Comparison of ENCODE assay signal across 3 cellular contexts in genomic region chr2:219254590-219255219, GRCh38.
TF ChIP-seq lines count a peak whose summit lies in the region.

No MANE protein-coding gene starts in this region.

TF ChIP-seq in SK-N-SH, 30 proteins besides CTCF, POLR2A, EP300 and RAD21:
- TF ChIP-seq RCOR1 (IDR thresholded peaks at IDR 0.05; ENCODE audit: low read length) (no peak), GATA2 (CRISPR knock-in tag; IDR thresholded peaks at IDR 0.05) (no peak), TCF12 (IDR thresholded peaks at IDR 0.05) (no peak), POLR2AphosphoS5 (IDR thresholded peaks at IDR 0.05; ENCODE audit: low read depth, low read length) (no peak), YY1 (IDR thresholded peaks at IDR 0.05; ENCODE audit: low read depth) (no peak), GABPA (IDR thresholded peaks at IDR 0.05; ENCODE audit: low read depth) (no peak), ZBTB33 (IDR thresholded peaks at IDR 0.05; ENCODE audit: borderline replicate concordance, low read depth) (no peak), USF1 (IDR thresholded peaks at IDR 0.05; ENCODE audit: borderline replicate concordance, low read depth) (no peak), SMC3 (IDR thresholded peaks at IDR 0.05; ENCODE audit: low read depth, low read length) (no peak), FOXJ3 (CRISPR knock-in tag; IDR thresholded peaks at IDR 0.05) (no peak), MEF2A (IDR thresholded peaks at IDR 0.05; ENCODE audit: borderline replicate concordance, low read depth) (no peak), RFX5 (IDR thresholded peaks at IDR 0.05; ENCODE audit: low read length) (no peak), FOSL2 (IDR thresholded peaks at IDR 0.05; ENCODE audit: borderline replicate concordance, low read depth) (no peak), PBX3 (IDR thresholded peaks at IDR 0.05) (no peak), JUND (IDR thresholded peaks at IDR 0.05) (no peak), TEAD4 (IDR thresholded peaks at IDR 0.05; ENCODE audit: borderline replicate concordance, insufficient read depth) (no peak), IRF3 (IDR thresholded peaks at IDR 0.05; ENCODE audit: low read depth, low read length) (no peak), MXI1 (IDR thresholded peaks at IDR 0.05; ENCODE audit: low read depth, low read length) (no peak), MAX (IDR thresholded peaks at IDR 0.05; ENCODE audit: low read depth) (no peak)

TF ChIP-seq in SK-N-SH treated with all-trans-retinoic acid at 6 μM for 48 hours, 23 proteins besides CTCF, POLR2A, EP300 and RAD21 (continues in another document):
- TF ChIP-seq TSHZ2 (CRISPR knock-in tag; IDR thresholded peaks at IDR 0.05), result no peak
- no peak for TF ChIP-seq RARB (CRISPR knock-in tag; IDR thresholded peaks at IDR 0.05)
- no peak for TF ChIP-seq ESRRG (CRISPR knock-in tag; IDR thresholded peaks at IDR 0.05)
- no peak for TF ChIP-seq CREB5 (CRISPR knock-in tag; IDR thresholded peaks at IDR 0.05; ENCODE audit: low read depth)
- TF ChIP-seq CSDC2 (CRISPR knock-in tag; IDR thresholded peaks at IDR 0.05), result no peak
- TF ChIP-seq TOX (CRISPR knock-in tag; IDR thresholded peaks at IDR 0.05; ENCODE audit: borderline replicate concordance), result no peak
- TF ChIP-seq ARNTL (CRISPR knock-in tag; IDR thresholded peaks at IDR 0.05; ENCODE audit: borderline replicate concordance, low read depth), result no peak
- TF ChIP-seq ZFP3 (CRISPR knock-in tag; IDR thresholded peaks at IDR 0.05), result no peak
- TF ChIP-seq TCF4 (CRISPR knock-in tag; IDR thresholded peaks at IDR 0.05; ENCODE audit: borderline replicate concordance), result no peak
- no peak for TF ChIP-seq ZNF8 (CRISPR knock-in tag; IDR thresholded peaks at IDR 0.05)
- no peak for TF ChIP-seq ZFP30 (CRISPR knock-in tag; IDR thresholded peaks at IDR 0.05)
- no peak for TF ChIP-seq SNAI2 (CRISPR knock-in tag; IDR thresholded peaks at IDR 0.05)
- TF ChIP-seq ZNF70 (CRISPR knock-in tag; IDR thresholded peaks at IDR 0.05), result no peak
- no peak for TF ChIP-seq PATZ1 (CRISPR knock-in tag; IDR thresholded peaks at IDR 0.05; ENCODE audit: borderline replicate concordance)
- TF ChIP-seq GLIS3 (CRISPR knock-in tag; IDR thresholded peaks at IDR 0.05), result no peak
- TF ChIP-seq CSRNP3 (CRISPR knock-in tag; IDR thresholded peaks at IDR 0.05), result no peak
- TF ChIP-seq BACH2 (CRISPR knock-in tag; IDR thresholded peaks at IDR 0.05; ENCODE audit: borderline replicate concordance), result no peak
- no peak for TF ChIP-seq PPARA (CRISPR knock-in tag; IDR thresholded peaks at IDR 0.05; ENCODE audit: borderline replicate concordance)

TF ChIP-seq in H1, 55 proteins besides CTCF, POLR2A, EP300 and RAD21:
- TF ChIP-seq KDM4A (IDR thresholded peaks at IDR 0.05; ENCODE audit: low read depth, low read length, severe bottlenecking) (no peak), SUZ12 (IDR thresholded peaks at IDR 0.05; ENCODE audit: low read length) (peak; percentile 68; the same call in 1 of the 2 replicates), CHD1 (IDR thresholded peaks at IDR 0.05; ENCODE audit: low read depth, low read length) (no peak), EZH2 (IDR thresholded peaks at IDR 0.05; ENCODE audit: low read depth, low read length, severe bottlenecking) (peak; percentile 41), RNF2 (IDR thresholded peaks at IDR 0.05; ENCODE audit: borderline replicate concordance, low read depth, low read length, missing control alignments, poor library complexity, severe bottlenecking) (peak; percentile 16)
TF ChIP-seq in H1: peak in this region for 3.
